ENCODE assay signal across 12 cellular contexts in the genomic region with DNA sequence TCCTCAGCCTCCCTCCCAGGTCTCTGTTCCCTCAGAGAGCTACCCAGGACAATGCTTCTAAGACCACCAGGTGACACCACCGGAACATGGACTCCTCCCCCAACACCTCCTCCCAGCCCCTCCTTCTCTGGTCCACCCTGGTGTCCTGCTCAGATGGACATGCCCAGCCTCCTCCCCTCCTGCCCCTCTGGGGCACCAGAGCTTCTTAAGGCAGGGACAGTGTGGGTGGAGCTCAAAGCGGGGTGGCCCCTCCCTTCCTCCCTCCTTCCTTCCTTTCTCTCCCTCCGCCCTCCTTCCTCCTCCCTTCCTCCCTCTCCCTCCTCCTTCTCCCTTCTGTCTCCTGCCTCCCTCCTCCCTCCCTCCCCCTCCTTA. TPM values are rescaled to one million over a fixed set of nuclear protein-coding genes. Genes with fewer than 3 reads are reported as not detected.
DNase-seq lines count a peak whose midpoint lies in the region; ATAC-seq lines count a peak whose summit lies in the region.
"Had no signal": no experiment of that assay in that cellular context is flagged by ENCODE, and none has a peak within 500 bp of the region (broad histone marks: within the 10 kb centered on the region; RNA-seq: fewer than 3 reads in every experiment).

No MANE protein-coding gene starts in this region.

- no peaks in the 10 kb centered on the region for H3K27me3 ChIP-seq in iPS-20b (ENCODE audit: insufficient read depth, low read length)

- peaks cover 5% of the 10 kb centered on the region for H3K4me1 Mint-ChIP-seq in activated CD4-positive, alpha-beta T cell treated with anti-CD3 and anti-CD28 coated beads, Interleukin-2, amount 10 ng/mL, durations not matched to agents 7 days and 5 days
- H3K4me1 Mint-ChIP-seq in activated T-helper 17 cell treated with anti-CD3 and anti-CD28 coated beads, Interleukin-2, amount 50 U/mL, for 72 hours: no peaks in the 10 kb centered on the region
- H3K4me1 Mint-ChIP-seq in stimulated activated naive CD8-positive, alpha-beta T cell treated with anti-CD3 and anti-CD28 coated beads, Interleukin-15, amount 100 ng/mL, for 72 hours: peaks cover 13% of the 10 kb centered on the region

- H3K27me3 Mint-ChIP-seq in activated CD4-positive, alpha-beta T cell treated with anti-CD3 and anti-CD28 coated beads, Interleukin-2, amount 10 ng/mL, durations not matched to agents 7 days and 5 days: peaks cover 8% of the 10 kb centered on the region
- H3K27me3 Mint-ChIP-seq in activated T-helper 17 cell treated with anti-CD3 and anti-CD28 coated beads, Interleukin-2, amount 50 U/mL, for 72 hours: peaks cover 4% of the 10 kb centered on the region
- no peaks in the 10 kb centered on the region for H3K27me3 Mint-ChIP-seq in stimulated activated naive CD8-positive, alpha-beta T cell treated with anti-CD3 and anti-CD28 coated beads, Interleukin-15, amount 100 ng/mL, for 72 hours

- no peak overlapping the region for H3K4me3 ChIP-seq in iPS-20b (ENCODE audit: low read length)
- H3K4me3 ChIP-seq: lung had no signal

- H3K9me3 Mint-ChIP-seq in activated CD4-positive, alpha-beta T cell treated with anti-CD3 and anti-CD28 coated beads, Interleukin-2, amount 10 ng/mL, durations not matched to agents 7 days and 5 days: no peaks in the 10 kb centered on the region
- no peaks in the 10 kb centered on the region for H3K9me3 Mint-ChIP-seq in activated T-helper 17 cell treated with anti-CD3 and anti-CD28 coated beads, Interleukin-2, amount 50 U/mL, for 72 hours
- no peaks in the 10 kb centered on the region for H3K9me3 Mint-ChIP-seq in stimulated activated naive CD8-positive, alpha-beta T cell treated with anti-CD3 and anti-CD28 coated beads, Interleukin-15, amount 100 ng/mL, for 72 hours

- peak overlapping the region; percentile 22 for H3K27ac Mint-ChIP-seq in activated CD4-positive, alpha-beta T cell treated with anti-CD3 and anti-CD28 coated beads, Interleukin-2, amount 10 ng/mL, durations not matched to agents 7 days and 5 days
- H3K27ac Mint-ChIP-seq in activated T-helper 17 cell treated with anti-CD3 and anti-CD28 coated beads, Interleukin-2, amount 50 U/mL, for 72 hours: peak overlapping the region; percentile 52
- peak overlapping the region in 1 of 2 donors; percentile 29 for H3K27ac Mint-ChIP-seq in stimulated activated naive CD8-positive, alpha-beta T cell treated with anti-CD3 and anti-CD28 coated beads, Interleukin-15, amount 100 ng/mL, for 72 hours

- peaks cover 4% of the 10 kb centered on the region; the same call in 1 of the 2 replicates for H3K4me1 ChIP-seq in iPS-20b (ENCODE audit: insufficient read depth, low read length)

- peak; percentile 61 for ATAC-seq in activated T-helper 17 cell treated with anti-CD3 and anti-CD28 coated beads, Interleukin-2, amount 50 U/mL, for 72 hours (replicated peaks)
- ATAC-seq in stimulated activated naive CD8-positive, alpha-beta T cell treated with anti-CD3 and anti-CD28 coated beads, Interleukin-15, amount 100 ng/mL, for 72 hours: peak; percentile 52
- no peak for ATAC-seq in GM21786 (IDR thresholded peaks at IDR 0.05; ENCODE audit: unreplicated experiment)

- H3K27ac ChIP-seq in iPS-20b (ENCODE audit: low read length): no peak overlapping the region
- H3K27ac ChIP-seq: C4-2B had no signal

- POLR2A ChIA-PET in activated CD4-positive, alpha-beta T cell treated with anti-CD3 and anti-CD28 coated beads, Interleukin-2, amount 10 ng/mL, durations not matched to agents 7 days and 5 days (lab: Charles Lee): no interaction called here

- no peak for DNase-seq in activated CD4-positive, alpha-beta T cell treated with anti-CD3 and anti-CD28 coated beads, Interleukin-2, amount 10 ng/mL, durations not matched to agents 7 days and 5 days
- no peak for DNase-seq in activated CD4-positive, alpha-beta T cell treated with anti-CD3 and anti-CD28 coated beads, Interleukin-2, amount 50 U/mL, for 1 hour
- no peak for DNase-seq in stimulated activated naive CD8-positive, alpha-beta T cell treated with anti-CD3 and anti-CD28 coated beads, Interleukin-15, amount 100 ng/mL, for 72 hours
- no peak for DNase-seq in stimulated activated CD4-positive, alpha-beta T cell treated with anti-CD3 and anti-CD28 coated beads, Interleukin-4, amount 100 ng/mL, for 24 hours
- DNase-seq in activated CD4-positive, CD25-positive, alpha-beta regulatory T cell treated with anti-CD3 and anti-CD28 coated beads, Interleukin-2, amount 50 U/mL, for 72 hours: no peak
- DNase-seq: NCI-H345 had no signal

- H3K9me3 ChIP-seq in iPS-20b (ENCODE audit: insufficient read depth, low read depth, low read length): no peaks in the 10 kb centered on the region

- H3K4me3 Mint-ChIP-seq in activated CD4-positive, alpha-beta T cell treated with anti-CD3 and anti-CD28 coated beads, Interleukin-2, amount 10 ng/mL, durations not matched to agents 7 days and 5 days: no peak overlapping the region
- H3K4me3 Mint-ChIP-seq in activated T-helper 17 cell treated with anti-CD3 and anti-CD28 coated beads, Interleukin-2, amount 50 U/mL, for 72 hours: peak overlapping the region; percentile 54
- H3K4me3 Mint-ChIP-seq in stimulated activated naive CD8-positive, alpha-beta T cell treated with anti-CD3 and anti-CD28 coated beads, Interleukin-15, amount 100 ng/mL, for 72 hours: peak overlapping the region; percentile 62 to 63

- peak overlapping the region; percentile 11; the same call in 1 of the 2 replicates for H3K9ac ChIP-seq in iPS-20b (ENCODE audit: low read depth, low read length)

- CTCF ChIA-PET in activated CD4-positive, alpha-beta T cell treated with anti-CD3 and anti-CD28 coated beads, Interleukin-2, amount 10 ng/mL, durations not matched to agents 7 days and 5 days (lab: Charles Lee): interaction anchor here (0.8 kb wide), 1 partner anchor 20 kb away, joined by 3 read pairs; no protein-coding TSS in a partner anchor

- H3K36me3 ChIP-seq in iPS-20b (ENCODE audit: insufficient read depth, low read depth, low read length): no peaks in the 10 kb centered on the region

- H3K36me3 Mint-ChIP-seq in activated CD4-positive, alpha-beta T cell treated with anti-CD3 and anti-CD28 coated beads, Interleukin-2, amount 10 ng/mL, durations not matched to agents 7 days and 5 days (ENCODE audit: low read depth): no peaks in the 10 kb centered on the region
- H3K36me3 Mint-ChIP-seq in activated T-helper 17 cell treated with anti-CD3 and anti-CD28 coated beads, Interleukin-2, amount 50 U/mL, for 72 hours (ENCODE audit: low read depth): no peaks in the 10 kb centered on the region

RNA-seq across cellular contexts. Expression of gene TRPV3, which starts 22.7 kb away (rescaled TPM):
- under 1 TPM; 0.10 to 0.27 TPM for total RNA-seq in activated CD4-positive, alpha-beta T cell treated with anti-CD3 and anti-CD28 coated beads, Interleukin-2, amount 10 ng/mL, durations not matched to agents 7 days and 5 days
- total RNA-seq in activated T-helper 17 cell treated with anti-CD3 and anti-CD28 coated beads, Interleukin-2, amount 50 U/mL, for 72 hours: 1 to 10 TPM in 1 of 2 donors, under 1 TPM in 1; 0.86 to 3.5 TPM
- total RNA-seq: H4 had no signal

RNA-seq across cellular contexts. Expression of gene ASPA, which starts 59.1 kb away (rescaled TPM):
- not detected for total RNA-seq in activated CD4-positive, alpha-beta T cell treated with anti-CD3 and anti-CD28 coated beads, Interleukin-2, amount 10 ng/mL, durations not matched to agents 7 days and 5 days
- total RNA-seq in activated T-helper 17 cell treated with anti-CD3 and anti-CD28 coated beads, Interleukin-2, amount 50 U/mL, for 72 hours: under 1 TPM in 1 of 2 donors, not detected in 1; 0.05 TPM
